28 cellular contexts compared by ENCODE assay signal in the genomic region with DNA sequence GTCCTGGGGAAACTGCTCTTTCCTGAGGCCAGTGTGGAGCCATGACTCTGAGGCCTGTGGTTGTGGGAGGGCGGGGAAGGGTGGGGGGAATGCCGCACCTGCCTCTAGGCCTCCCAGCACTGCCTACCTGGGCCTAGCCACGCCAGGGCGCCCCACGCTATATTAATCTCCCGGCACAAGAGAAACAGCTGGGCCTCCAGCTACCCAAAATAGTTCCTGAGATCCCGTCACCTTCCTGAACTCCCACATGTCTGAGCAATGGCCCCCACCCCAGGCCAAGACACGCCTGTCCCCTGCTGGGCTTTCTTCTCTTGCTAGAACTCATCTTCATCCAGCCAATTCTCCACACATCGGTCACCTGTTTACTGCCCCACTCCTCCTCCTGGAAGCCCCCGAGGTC. TPM values are rescaled to one million over a fixed set of nuclear protein-coding genes. Genes with fewer than 3 reads are reported as not detected.
DNase-seq lines count a peak whose midpoint lies in the region; ATAC-seq and TF ChIP-seq lines count a peak whose summit lies in the region.
"Had no signal": no experiment of that assay in that cellular context is flagged by ENCODE, and none has a peak within 500 bp of the region (broad histone marks: within the 10 kb centered on the region; RNA-seq: fewer than 3 reads in every experiment).

No MANE protein-coding gene starts in this region.

- CTCF ChIA-PET in activated naive CD4-positive, alpha-beta T cell treated with anti-CD3 and anti-CD28 coated beads, Interleukin-2, amount 10 ng/mL, durations not matched to agents 7 days and 5 days (lab: Charles Lee), result no interaction called here

- TF ChIP-seq CTCF in endothelial cell (IDR thresholded peaks at IDR 0.05; ENCODE audit: unreplicated experiment), result no peak
- TF ChIP-seq CTCF in nephron progenitor cell (IDR thresholded peaks at IDR 0.05), result no peak
- no peak for TF ChIP-seq CTCF in type B pancreatic cell (conservative IDR thresholded peaks at IDR 0.05)
- TF ChIP-seq CTCF in foreskin keratinocyte (conservative IDR thresholded peaks at IDR 0.05), result no peak

- no peak for ATAC-seq in activated naive CD4-positive, alpha-beta T cell treated with anti-CD3 and anti-CD28 coated beads, Interleukin-2, amount 50 U/mL, for 72 hours
- ATAC-seq in foreskin keratinocyte, result no peak
- ATAC-seq in sciatic nerve, result no peak
- ATAC-seq: heart right ventricle; K562; left ventricle myocardium superior; PC-3; right cardiac atrium; stimulated activated memory B cell treated with anti-CD40 and anti-IgM and Interleukin-4, amounts not matched to agents 10 μg/mL and 1 μg/mL and 100 μg/mL, for 72 hours had no signal

- peaks cover 43% of the 10 kb centered on the region for H3K4me1 Mint-ChIP-seq in activated naive CD4-positive, alpha-beta T cell treated with anti-CD3 and anti-CD28 coated beads, Interleukin-2, amount 10 ng/mL, durations not matched to agents 7 days and 5 days
- H3K4me1 Mint-ChIP-seq in endothelial cell (ENCODE audit: unreplicated experiment), result peaks cover 27% of the 10 kb centered on the region
- peaks cover 65% of the 10 kb centered on the region for H3K4me1 Mint-ChIP-seq in nephron progenitor cell
- peaks cover 27% of the 10 kb centered on the region for H3K4me1 Mint-ChIP-seq in type B pancreatic cell (ENCODE audit: unreplicated experiment)

- H3K27me3 ChIP-seq in foreskin keratinocyte, result no peaks in the 10 kb centered on the region
- H3K27me3 ChIP-seq: heart right ventricle, SJSA1, upper lobe of left lung had no signal

- H3K9me3 Mint-ChIP-seq in activated naive CD4-positive, alpha-beta T cell treated with anti-CD3 and anti-CD28 coated beads, Interleukin-2, amount 50 U/mL, for 72 hours, result no peaks in the 10 kb centered on the region
- no peaks in the 10 kb centered on the region for H3K9me3 Mint-ChIP-seq in activated naive CD4-positive, alpha-beta T cell treated with anti-CD3 and anti-CD28 coated beads, Interleukin-2, amount 10 ng/mL, durations not matched to agents 7 days and 5 days
- H3K9me3 Mint-ChIP-seq in endothelial cell (ENCODE audit: unreplicated experiment) (no peaks in the 10 kb centered on the region), nephron progenitor cell (no peaks in the 10 kb centered on the region), type B pancreatic cell (no peaks in the 10 kb centered on the region)
- H3K9me3 Mint-ChIP-seq: activated CD4-positive, alpha-beta memory T cell treated with anti-CD3 and anti-CD28 coated beads, Interleukin-2, amount 10 ng/mL, durations not matched to agents 7 days and 5 days; stimulated activated memory B cell treated with anti-CD40 and anti-IgM and Interleukin-4, amounts not matched to agents 10 μg/mL and 1 μg/mL and 100 μg/mL, for 72 hours; T-helper 1 cell treated with Interleukin-12 subunit alpha and Interleukin-12 subunit beta and Interleukin-4 antibody, amounts not matched to agents 30 μg/mL and 1 μg/mL, for 36 hours had no signal

- H3K27me3 Mint-ChIP-seq in activated naive CD4-positive, alpha-beta T cell treated with anti-CD3 and anti-CD28 coated beads, Interleukin-2, amount 10 ng/mL, durations not matched to agents 7 days and 5 days, result no peaks in the 10 kb centered on the region
- H3K27me3 Mint-ChIP-seq in endothelial cell (ENCODE audit: unreplicated experiment) (peaks cover 25% of the 10 kb centered on the region), nephron progenitor cell (ENCODE audit: low read depth, poor library complexity) (no peaks in the 10 kb centered on the region), type B pancreatic cell (no peaks in the 10 kb centered on the region)
- H3K27me3 Mint-ChIP-seq: activated CD4-positive, alpha-beta memory T cell treated with anti-CD3 and anti-CD28 coated beads, Interleukin-2, amount 10 ng/mL, durations not matched to agents 7 days and 5 days; stimulated activated memory B cell treated with anti-CD40 and anti-IgM and Interleukin-4, amounts not matched to agents 10 μg/mL and 1 μg/mL and 100 μg/mL, for 72 hours had no signal

- H3K4me1 ChIP-seq in foreskin keratinocyte, result peaks cover 39% of the 10 kb centered on the region

- no peak overlapping the region for H3K4me3 Mint-ChIP-seq in activated naive CD4-positive, alpha-beta T cell treated with anti-CD3 and anti-CD28 coated beads, Interleukin-2, amount 10 ng/mL, durations not matched to agents 7 days and 5 days
- H3K4me3 Mint-ChIP-seq in endothelial cell (ENCODE audit: unreplicated experiment) (no peak overlapping the region), nephron progenitor cell (no peak overlapping the region), type B pancreatic cell (no peak overlapping the region)
- H3K4me3 Mint-ChIP-seq: activated CD4-positive, alpha-beta memory T cell treated with anti-CD3 and anti-CD28 coated beads, Interleukin-2, amount 10 ng/mL, durations not matched to agents 7 days and 5 days; stimulated activated memory B cell treated with anti-CD40 and anti-IgM and Interleukin-4, amounts not matched to agents 10 μg/mL and 1 μg/mL and 100 μg/mL, for 72 hours; T-helper 1 cell treated with Interleukin-12 subunit alpha and Interleukin-12 subunit beta and Interleukin-4 antibody, amounts not matched to agents 30 μg/mL and 1 μg/mL, for 36 hours had no signal

- no peak for DNase-seq in activated naive CD4-positive, alpha-beta T cell treated with anti-CD3 and anti-CD28 coated beads, Interleukin-2, amount 50 U/mL, for 72 hours (ENCODE audit: low spot score in 2 of 2)
- no peak for DNase-seq in activated naive CD4-positive, alpha-beta T cell treated with anti-CD3 and anti-CD28 coated beads, Interleukin-2, amount 10 ng/mL, durations not matched to agents 7 days and 5 days
- DNase-seq in endothelial cell (ENCODE audit: low spot score) (no peak), nephron progenitor cell (no peak), type B pancreatic cell (ENCODE audit: extremely low spot score, unreplicated experiment) (no peak), NCI-H1092 treated with DMSO at 0.1 percent for 48 hours (lab: John Stamatoyannopoulos, UW) (no peak), foreskin keratinocyte (no peak), sciatic nerve (ENCODE audit: low spot score) (no peak)
- DNase-seq: 8988T; activated CD4-positive, alpha-beta memory T cell treated with anti-CD3 and anti-CD28 coated beads, Interleukin-2, amount 10 ng/mL, durations not matched to agents 7 days and 5 days; activated naive CD4-positive, alpha-beta T cell treated with Interleukin-2 at 50 U/mL for 16 hours; activated T-cell treated with anti-CD3 and anti-CD28 coated beads, Interleukin-2, amount 50 U/mL, for 1 hour; AML-193; effector CD8-positive, alpha-beta T cell; heart right ventricle; left ventricle myocardium superior; MV-4-11; NCI-H187 treated with DMSO at 0.1 percent for 48 hours; NCI-H2227 treated with DMSO at 0.1 percent for 48 hours; NCI-H82; PC-3; right cardiac atrium had no signal

- no peak overlapping the region for H3K27ac ChIP-seq in foreskin keratinocyte
- H3K27ac ChIP-seq: SJSA1, VCaP had no signal

- no peaks in the 10 kb centered on the region for H3K36me3 Mint-ChIP-seq in activated naive CD4-positive, alpha-beta T cell treated with anti-CD3 and anti-CD28 coated beads, Interleukin-2, amount 50 U/mL, for 72 hours
- H3K36me3 Mint-ChIP-seq in activated naive CD4-positive, alpha-beta T cell treated with anti-CD3 and anti-CD28 coated beads, Interleukin-2, amount 10 ng/mL, durations not matched to agents 7 days and 5 days, result peaks cover 9% of the 10 kb centered on the region
- peaks cover 9% of the 10 kb centered on the region for H3K36me3 Mint-ChIP-seq in endothelial cell (ENCODE audit: low read depth, unreplicated experiment)
- peaks cover 15% of the 10 kb centered on the region for H3K36me3 Mint-ChIP-seq in nephron progenitor cell (ENCODE audit: low read depth)
- no peaks in the 10 kb centered on the region for H3K36me3 Mint-ChIP-seq in type B pancreatic cell

- intact Hi-C loops in sciatic nerve (cut with DNase I), result no loop called here

- H3K27ac Mint-ChIP-seq in activated naive CD4-positive, alpha-beta T cell treated with anti-CD3 and anti-CD28 coated beads, Interleukin-2, amount 50 U/mL, for 72 hours, result peak overlapping the region; percentile 40 to 55
- H3K27ac Mint-ChIP-seq in activated naive CD4-positive, alpha-beta T cell treated with anti-CD3 and anti-CD28 coated beads, Interleukin-2, amount 10 ng/mL, durations not matched to agents 7 days and 5 days, result no peak overlapping the region
- peak overlapping the region; percentile 62 for H3K27ac Mint-ChIP-seq in endothelial cell (ENCODE audit: unreplicated experiment)
- peak overlapping the region; percentile 81 for H3K27ac Mint-ChIP-seq in nephron progenitor cell
- peak overlapping the region; percentile 69 for H3K27ac Mint-ChIP-seq in type B pancreatic cell
- H3K27ac Mint-ChIP-seq: activated CD4-positive, alpha-beta memory T cell treated with anti-CD3 and anti-CD28 coated beads, Interleukin-2, amount 10 ng/mL, durations not matched to agents 7 days and 5 days; stimulated activated memory B cell treated with anti-CD40 and anti-IgM and Interleukin-4, amounts not matched to agents 10 μg/mL and 1 μg/mL and 100 μg/mL, for 72 hours; T-helper 1 cell treated with Interleukin-12 subunit alpha and Interleukin-12 subunit beta and Interleukin-4 antibody, amounts not matched to agents 30 μg/mL and 1 μg/mL, for 36 hours had no signal

RNA-seq across cellular contexts. Expression of gene MTSS2, which starts 13.0 kb away (rescaled TPM):
- total RNA-seq in activated naive CD4-positive, alpha-beta T cell treated with anti-CD3 and anti-CD28 coated beads, Interleukin-2, amount 50 U/mL, for 72 hours, result 1 to 10 TPM in 1 of 2 donors, under 1 TPM in 1; 0.82 to 1.8 TPM
- 82.6 TPM for total RNA-seq in endothelial cell (ENCODE audit: unreplicated experiment)
- 92.2 and 118 TPM in 2 replicates for total RNA-seq in type B pancreatic cell (ENCODE audit: low replicate concordance)
- total RNA-seq in foreskin keratinocyte, result 31.0 and 40.9 TPM in 2 replicates
- polyA plus RNA-seq in foreskin keratinocyte, result 12.5 and 17.4 TPM in 2 replicates
- total RNA-seq in sciatic nerve, result 75.9 TPM

RNA-seq across cellular contexts. Expression of gene IL34, which starts 52.5 kb away (rescaled TPM):
- total RNA-seq in activated naive CD4-positive, alpha-beta T cell treated with anti-CD3 and anti-CD28 coated beads, Interleukin-2, amount 50 U/mL, for 72 hours, result not detected
- total RNA-seq in endothelial cell (ENCODE audit: unreplicated experiment), result 1.6 TPM
- 0.40 TPM in 1 of 2 replicates, not detected in the other for total RNA-seq in type B pancreatic cell (ENCODE audit: low replicate concordance)
- 0.11 and 0.17 TPM in 2 replicates for total RNA-seq in foreskin keratinocyte
- 0.13 and 0.19 TPM in 2 replicates for polyA plus RNA-seq in foreskin keratinocyte
- total RNA-seq in sciatic nerve, result 64.0 TPM
- total RNA-seq: activated CD4-positive, alpha-beta memory T cell treated with anti-CD3 and anti-CD28 coated beads, Interleukin-2, amount 10 ng/mL, durations not matched to agents 7 days and 5 days; PC-3 had no signal

Comparison
In these comparisons a context has a peak if more than half of its experiments do, and no peak if none do; other contexts are left out.
1. RNA of gene MTSS2, which starts 13.0 kb away (total RNA-seq): 92.2 to 118 TPM in type B pancreatic cell, 82.6 TPM in endothelial cell (single experiment), 75.9 TPM in sciatic nerve (single experiment) and 31.0 to 40.9 TPM in foreskin keratinocyte; 0.82 to 1.8 TPM in activated naive CD4-positive, alpha-beta T cell treated with anti-CD3 and anti-CD28 coated beads, Interleukin-2, amount 50 U/mL, for 72 hours; every median in the first group is over 10 times any median in the second.
2. RNA of gene IL34, which starts 52.5 kb away (total RNA-seq): 64.0 TPM in sciatic nerve (single experiment); 1.6 TPM in endothelial cell (single experiment), 0.40 TPM in type B pancreatic cell, 0.11 to 0.17 TPM in foreskin keratinocyte and not detected in activated naive CD4-positive, alpha-beta T cell treated with anti-CD3 and anti-CD28 coated beads, Interleukin-2, amount 50 U/mL, for 72 hours; every median in the first group is over 10 times any median in the second.